1 cellular context compared by ENCODE assay signal in genomic region chr2:54572636-54573531, GRCh38.
TF ChIP-seq lines count a peak whose summit lies in the region.

No MANE protein-coding gene starts in this region.

TF ChIP-seq in WTC11, 78 proteins besides CTCF, POLR2A, EP300 and RAD21 (continued from another document):
- no peak for TF ChIP-seq USF1 (CRISPR knock-in tag; IDR thresholded peaks at IDR 0.05)
- no peak for TF ChIP-seq KAT7 (CRISPR knock-in tag; IDR thresholded peaks at IDR 0.05; ENCODE audit: borderline replicate concordance)
- no peak for TF ChIP-seq IRF2 (CRISPR knock-in tag; IDR thresholded peaks at IDR 0.05; ENCODE audit: borderline replicate concordance, low read depth)
- TF ChIP-seq ESRRA (CRISPR knock-in tag; IDR thresholded peaks at IDR 0.05; ENCODE audit: borderline replicate concordance): no peak
- TF ChIP-seq HMGA2 (CRISPR knock-in tag; IDR thresholded peaks at IDR 0.05): no peak
- TF ChIP-seq FOXP1 (CRISPR knock-in tag; IDR thresholded peaks at IDR 0.05; ENCODE audit: borderline replicate concordance): no peak
- TF ChIP-seq ATF3 (CRISPR knock-in tag; conservative IDR thresholded peaks at IDR 0.05): no peak
